Comparison of ENCODE assay signal across 1 cellular context in genomic region chr9:91197232-91198181, GRCh38.
TF ChIP-seq lines count a peak whose summit lies in the region.

No MANE protein-coding gene starts in this region.

TF ChIP-seq in HepG2, 621 proteins besides CTCF, POLR2A, EP300 and RAD21 (continued from another document and continues in another):
- TF ChIP-seq KIAA2018 (CRISPR knock-in tag; IDR thresholded peaks at IDR 0.05; ENCODE audit: borderline replicate concordance) (no peak), CENPT (CRISPR knock-in tag; IDR thresholded peaks at IDR 0.05; ENCODE audit: low read depth) (no peak), STAT6 (CRISPR knock-in tag; IDR thresholded peaks at IDR 0.05; ENCODE audit: borderline replicate concordance) (peak; percentile 84; the same call in 1 of the 2 replicates), SRF (IDR thresholded peaks at IDR 0.05; ENCODE audit: low read depth, low read length) (no peak), ELK4 (CRISPR knock-in tag; IDR thresholded peaks at IDR 0.05; ENCODE audit: borderline replicate concordance) (no peak), MIXL1 (CRISPR knock-in tag; IDR thresholded peaks at IDR 0.05) (peak; percentile 100), ZNF558 (CRISPR knock-in tag; IDR thresholded peaks at IDR 0.05; ENCODE audit: borderline replicate concordance) (no peak), CAMTA2 (CRISPR knock-in tag; IDR thresholded peaks at IDR 0.05; ENCODE audit: borderline replicate concordance) (no peak), ZNF639 (CRISPR knock-in tag; conservative IDR thresholded peaks at IDR 0.05) (peak; percentile 57; the same call in 1 of the 2 replicates), ZNF83 (CRISPR knock-in tag; IDR thresholded peaks at IDR 0.05; ENCODE audit: borderline replicate concordance) (no peak), KAT2B (IDR thresholded peaks at IDR 0.05; ENCODE audit: borderline replicate concordance, low read depth, low read length) (no peak), ZNF329 (CRISPR knock-in tag; IDR thresholded peaks at IDR 0.05; ENCODE audit: low read depth) (peak; percentile 71; the same call in 1 of the 2 replicates), BRD4 (CRISPR knock-in tag; IDR thresholded peaks at IDR 0.05) (peak; percentile 98), TGIF2 (CRISPR knock-in tag; IDR thresholded peaks at IDR 0.05) (peak; percentile 91; the same call in 1 of the 2 replicates), SMAD9 (CRISPR knock-in tag; IDR thresholded peaks at IDR 0.05) (no peak), ISL2 (CRISPR knock-in tag; IDR thresholded peaks at IDR 0.05) (peak; percentile 96), GTF2F1 (IDR thresholded peaks at IDR 0.05; ENCODE audit: low read length) (no peak), MAFF (IDR thresholded peaks at IDR 0.05; ENCODE audit: low read depth, low read length) (peak; percentile 93), SATB2 (CRISPR knock-in tag; IDR thresholded peaks at IDR 0.05) (no peak), ZNF430 (CRISPR knock-in tag; IDR thresholded peaks at IDR 0.05) (peak; percentile 37; the same call in 1 of the 2 replicates), PBX3 (CRISPR knock-in tag; IDR thresholded peaks at IDR 0.05; ENCODE audit: borderline replicate concordance) (no peak), ZBTB42 (CRISPR knock-in tag; IDR thresholded peaks at IDR 0.05) (no peak), HMGA1 (CRISPR knock-in tag; conservative IDR thresholded peaks at IDR 0.05) (no peak), DMAP1 (CRISPR knock-in tag; IDR thresholded peaks at IDR 0.05) (peak; percentile 97), TEAD2 (CRISPR knock-in tag; IDR thresholded peaks at IDR 0.05) (no peak), ZKSCAN5 (CRISPR knock-in tag; IDR thresholded peaks at IDR 0.05) (peak; percentile 89), ZNF75D (CRISPR knock-in tag; IDR thresholded peaks at IDR 0.05; ENCODE audit: borderline replicate concordance) (no peak), RXRB (CRISPR knock-in tag; IDR thresholded peaks at IDR 0.05; ENCODE audit: borderline replicate concordance) (peak; percentile 99), ZBTB3 (CRISPR knock-in tag; IDR thresholded peaks at IDR 0.05; ENCODE audit: borderline replicate concordance, low read depth) (no peak), AFF4 (CRISPR knock-in tag; IDR thresholded peaks at IDR 0.05) (peak; percentile 91; the same call in 1 of the 2 replicates), ZNF460 (CRISPR knock-in tag; IDR thresholded peaks at IDR 0.05; ENCODE audit: borderline replicate concordance) (peak; percentile 21; the same call in 1 of the 2 replicates), SMAD1 (CRISPR knock-in tag; IDR thresholded peaks at IDR 0.05; ENCODE audit: borderline replicate concordance, low read depth) (no peak), SP5 (CRISPR knock-in tag; IDR thresholded peaks at IDR 0.05; ENCODE audit: borderline replicate concordance, low read depth) (peak; percentile 63), DR1 (CRISPR knock-in tag; IDR thresholded peaks at IDR 0.05) (no peak), ZNF292 (CRISPR knock-in tag; IDR thresholded peaks at IDR 0.05; ENCODE audit: borderline replicate concordance, low read depth) (peak; percentile 31; the same call in 1 of the 2 replicates)
